Comparison of ENCODE assay signal across 1 cellular context in genomic region chr6:116033687-116034303, GRCh38.
A peak's percentile ranks its signal among the peaks of the same experiment; 100 is the strongest.
TF ChIP-seq lines count a peak whose summit lies in the region.

No MANE protein-coding gene starts in this region.

TF ChIP-seq in liver, 16 proteins besides CTCF, POLR2A, EP300 and RAD21:
- TF ChIP-seq RXRA (IDR thresholded peaks at IDR 0.05), result peak; percentile 53 to 76
- no peak for TF ChIP-seq FOXA1 (IDR thresholded peaks at IDR 0.05)
- peak; percentile 8 for TF ChIP-seq SP1 (IDR thresholded peaks at IDR 0.05)
- peak in 1 of 2 donors; percentile 60 for TF ChIP-seq HNF4A (conservative IDR thresholded peaks at IDR 0.05)
- peak; percentile 4 for TF ChIP-seq FOXA2 (IDR thresholded peaks at IDR 0.05)
